Comparison of ENCODE assay signal across 8 cellular contexts in genomic region chr10:12349628-12350166, GRCh38. TPM values are rescaled to one million over a fixed set of nuclear protein-coding genes. Genes with fewer than 3 reads are reported as not detected.
DNase-seq lines count a peak whose midpoint lies in the region; ATAC-seq, FAIRE-seq and TF ChIP-seq lines count a peak whose summit lies in the region.

No MANE protein-coding gene starts in this region.

- intact Hi-C loops in CD8-positive, alpha-beta T cell (cut with DNase I, micrococcal nuclease) = loop anchor here (1.0 to 10.0 kb wide), 16 partner anchors 48 to 1172 kb away; partner anchors contain the start of genes CDC123 (in 2 of the 2), NUDT5 (in 2 of the 2), UPF2 (in 2 of the 2) and DHTKD1 (in 1 of the 2)
- intact Hi-C loops in endothelial cell of umbilical vein (cut with micrococcal nuclease) = loop anchor here (5.0 kb wide), 2 partner anchors 87 to 748 kb away; no protein-coding TSS in a partner anchor
- intact Hi-C loops in pancreas (cut with DNase I) = loop anchor here in 1 of 3 donors (5.0 to 10.0 kb wide), 2 partner anchors 82 to 135 kb away; no protein-coding TSS in a partner anchor

- no peaks in the 10 kb centered on the region for H3K9me3 ChIP-seq in CD8-positive, alpha-beta T cell (ENCODE audit: low read length)
- H3K9me3 ChIP-seq in MG63 (no peaks in the 10 kb centered on the region), endothelial cell of umbilical vein (replicated peaks; ENCODE audit: control insufficient read depth, insufficient read depth, low read length) (no peaks in the 10 kb centered on the region), pancreas (no peaks in the 10 kb centered on the region)

- WGBS in pancreas, 2 donors = 0 to 1% methylated on average over 41 to 73 of the region's 73 CpGs

- TF ChIP-seq CTCF in CD8-positive, alpha-beta T cell (IDR thresholded peaks at IDR 0.05) = no peak
- TF ChIP-seq CTCF in endothelial cell of umbilical vein (IDR thresholded peaks at IDR 0.05; ENCODE audit: extremely low read depth in 1 of 2, insufficient read depth in 1 of 2, low read depth in 1 of 2, low read length in 2 of 2) (no peak), pancreas (IDR thresholded peaks at IDR 0.05) (no peak)

- H2AFZ ChIP-seq in endothelial cell of umbilical vein (ENCODE audit: low read depth, low read length) = peak overlapping the region; percentile 2

- H3K36me3 Mint-ChIP-seq in CD8-positive, alpha-beta T cell = peaks cover 10% of the 10 kb centered on the region

- peaks cover 42% of the 10 kb centered on the region for H3K4me1 Mint-ChIP-seq in CD8-positive, alpha-beta T cell (ENCODE audit: low read depth)

- H3K4me3 Mint-ChIP-seq in CD8-positive, alpha-beta T cell = peak overlapping the region; percentile 98

- POLR2A ChIA-PET in CD8-positive, alpha-beta T cell (lab: Charles Lee) = interaction anchor here (0.6 to 2.9 kb wide), 6 partner anchors 10 to 306 kb away, joined by 3 to 14 read pairs (median 8); partner anchors contain the start of genes CDC123 and NUDT5
- POLR2A ChIA-PET in endothelial cell of umbilical vein (lab: Charles Lee) = no interaction called here

- H3K4me2 ChIP-seq in endothelial cell of umbilical vein (ENCODE audit: insufficient read depth, low read length) = peak overlapping the region; percentile 54

- H4K20me1 ChIP-seq in endothelial cell of umbilical vein (replicated peaks; ENCODE audit: control insufficient read depth, extremely low read depth, insufficient read depth, low read length) = no peaks in the 10 kb centered on the region

- no peaks in the 10 kb centered on the region for H3K36me3 ChIP-seq in CD8-positive, alpha-beta T cell (ENCODE audit: insufficient read depth, low read length)
- H3K36me3 ChIP-seq in MG63 (no peaks in the 10 kb centered on the region; the same call in 1 of the 2 replicates), endothelial cell of umbilical vein (ENCODE audit: control insufficient read depth in 2 of 2, extremely low read depth in 1 of 2, insufficient read depth in 2 of 2, low read length in 2 of 2) (no peaks in the 10 kb centered on the region), pancreas (no peaks in the 10 kb centered on the region)

- peak overlapping the region; percentile 77 for H3K27ac ChIP-seq in CD8-positive, alpha-beta T cell (ENCODE audit: low read depth, low read length)
- H3K27ac ChIP-seq in endothelial cell of umbilical vein (ENCODE audit: insufficient read depth, low read depth, low read length) (no peak overlapping the region), pancreas (peak overlapping the region; percentile 85 to 89 (median 86))

- BruUV-seq in endothelial cell of umbilical vein (replicated peaks; lab: Mats Ljungman, UMichigan) = no TSS peak

- no peaks in the 10 kb centered on the region for H3K79me2 ChIP-seq in endothelial cell of umbilical vein (ENCODE audit: control insufficient read depth, insufficient read depth, low read length)

- FAIRE-seq in endothelial cell of umbilical vein (lab: Jason Lieb, UNC) = peak; percentile 42
- FAIRE-seq in pancreas (lab: Jason Lieb, UNC) = no peak

- CTCF ChIA-PET in CD8-positive, alpha-beta T cell (lab: Charles Lee) = interaction anchor here (1.6 to 2.0 kb wide), 2 partner anchors 85 to 100 kb away, joined by 4 to 5 read pairs; no protein-coding TSS in a partner anchor
- CTCF ChIA-PET in endothelial cell of umbilical vein (lab: Charles Lee) = interaction anchor here (0.9 to 2.1 kb wide), 3 partner anchors 307 to 725 kb away, joined by 3 to 10 read pairs (median 5); no protein-coding TSS in a partner anchor

- ATAC-seq in CD8-positive, alpha-beta T cell = no peak
- peak; percentile 40 for ATAC-seq in GM21526 (IDR thresholded peaks at IDR 0.05; ENCODE audit: low FRiP score, unreplicated experiment)
- ATAC-seq in pancreas = no peak
- no peak for ATAC-seq in GM21529 (IDR thresholded peaks at IDR 0.05; ENCODE audit: unreplicated experiment)

- peak in 1 of 7 experiments; percentile 33 for DNase-seq in CD8-positive, alpha-beta T cell
- DNase-seq in MG63 = peak; percentile 9
- DNase-seq in endothelial cell of umbilical vein (ENCODE audit: low read depth, low spot score) = no peak
- peak in 3 of 6 donors; percentile 53 to 66 (median 55) for DNase-seq in pancreas
- no peak for DNase-seq in 8988T
- no peak for DNase-seq in activated CD8-positive, alpha-beta memory T cell treated with anti-CD3 and anti-CD28 coated beads for 24 hours

- no peak for TF ChIP-seq POLR2A in endothelial cell of umbilical vein (IDR thresholded peaks at IDR 0.05; ENCODE audit: low read depth, low read length)

- dilution Hi-C loops in endothelial cell of umbilical vein (cut with MboI; ENCODE audit: extremely low pct_ligation_motif_present, low sequenced_read_pairs) = no loop called here

- H3K27me3 Mint-ChIP-seq in CD8-positive, alpha-beta T cell (ENCODE audit: low read depth) = no peaks in the 10 kb centered on the region

- no peaks in the 10 kb centered on the region for H3K9me1 ChIP-seq in endothelial cell of umbilical vein (replicated peaks; ENCODE audit: control insufficient read depth, extremely low read depth, insufficient read depth, low read length)

- no peak overlapping the region for H3K9ac ChIP-seq in endothelial cell of umbilical vein (replicated peaks; ENCODE audit: extremely low read depth, insufficient read depth, low read length)

- H3K9me3 Mint-ChIP-seq in CD8-positive, alpha-beta T cell = no peaks in the 10 kb centered on the region

- H3K27me3 ChIP-seq in CD8-positive, alpha-beta T cell (ENCODE audit: insufficient read depth, low read length) = no peaks in the 10 kb centered on the region
- H3K27me3 ChIP-seq in MG63 (no peaks in the 10 kb centered on the region), endothelial cell of umbilical vein (ENCODE audit: control insufficient read depth in 2 of 2, insufficient read depth in 2 of 2, low read length in 2 of 2) (peaks cover 13 to 14% of the 10 kb centered on the region in 2 experiments), pancreas (no peaks in the 10 kb centered on the region)

- peak overlapping the region; percentile 84 for H3K4me3 ChIP-seq in CD8-positive, alpha-beta T cell (ENCODE audit: low read depth, low read length)
- peak overlapping the region; percentile 71 for H3K4me3 ChIP-seq in MG63
- H3K4me3 ChIP-seq in endothelial cell of umbilical vein (replicated peaks in 1 of 3; ENCODE audit: insufficient read depth in 1 of 3, low read depth in 1 of 3, low read length in 3 of 3) = peak overlapping the region; percentile 19 to 62 (median 25)
- H3K4me3 ChIP-seq in pancreas = peak overlapping the region; percentile 69 to 95 (median 84)

- H3K4me1 ChIP-seq in CD8-positive, alpha-beta T cell (ENCODE audit: insufficient read depth, low read length) = peaks cover 23% of the 10 kb centered on the region
- H3K4me1 ChIP-seq in endothelial cell of umbilical vein (ENCODE audit: control insufficient read depth, extremely low read depth, insufficient read depth, low read length) (peaks cover 6% of the 10 kb centered on the region), pancreas (peaks cover 19 to 26% (median 25%) of the 10 kb centered on the region in 3 donors)

- peak overlapping the region; percentile 98 for H3K27ac Mint-ChIP-seq in CD8-positive, alpha-beta T cell

TF ChIP-seq in endothelial cell of umbilical vein, 7 proteins besides CTCF, POLR2A, EP300 and RAD21:
- TF ChIP-seq GATA2 (IDR thresholded peaks at IDR 0.05; ENCODE audit: insufficient read depth, insufficient read length, low read depth, low read length) (no peak), MYC (IDR thresholded peaks at IDR 0.05; ENCODE audit: low read depth, low read length) (no peak), EZH2 (IDR thresholded peaks at IDR 0.05; ENCODE audit: borderline replicate concordance, low read depth, low read length, severe bottlenecking) (no peak), POLR2AphosphoS5 (IDR thresholded peaks at IDR 0.05; ENCODE audit: insufficient read depth, low read depth, low read length) (no peak), JUN (IDR thresholded peaks at IDR 0.05; ENCODE audit: borderline replicate concordance, insufficient read depth, insufficient read length, low read depth) (no peak), FOS (IDR thresholded peaks at IDR 0.05; ENCODE audit: borderline replicate concordance, insufficient read depth, low read length) (no peak)
- TF ChIP-seq, protein P1, sequence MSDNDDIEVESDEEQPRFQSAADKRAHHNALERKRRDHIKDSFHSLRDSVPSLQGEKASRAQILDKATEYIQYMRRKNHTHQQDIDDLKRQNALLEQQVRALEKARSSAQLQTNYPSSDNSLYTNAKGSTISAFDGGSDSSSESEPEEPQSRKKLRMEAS (IDR thresholded peaks at IDR 0.05; ENCODE audit: insufficient read depth, insufficient read length) = no peak

RNA-seq across cellular contexts. Expression of gene CAMK1D, which starts 0.3 kb away (rescaled TPM):
- total RNA-seq in CD8-positive, alpha-beta T cell = 10 to 100 TPM; 24.6 to 25.7 TPM
- 6.8 and 13.2 TPM in 2 replicates for total RNA-seq in MG63 (2014; rRNA removed; shearing (Covaris generic); ENCODE audit: low replicate concordance)
- 1.1 and 4.2 TPM in 2 replicates for total RNA-seq in endothelial cell of umbilical vein
- polyA plus RNA-seq in endothelial cell of umbilical vein = 0.37 and 0.48 TPM in 2 replicates
- 0.50 and 0.51 TPM in 2 replicates for polyA plus RNA-seq in endothelial cell of umbilical vein (2011; cell fraction: cytosol; rRNA removed)
- polyA plus RNA-seq in endothelial cell of umbilical vein (2011; cell fraction: nucleus; rRNA removed) = 1.0 and 1.1 TPM in 2 replicates
- polyA plus RNA-seq in endothelial cell of umbilical vein (2012) = 0.55 and 0.59 TPM in 2 replicates
- 0.36 and 0.39 TPM in 2 replicates for polyA minus RNA-seq in endothelial cell of umbilical vein
- 5.2 TPM for polyA minus RNA-seq in endothelial cell of umbilical vein (2011; cell fraction: cytosol; rRNA and poly(A)+ RNA removed)
- polyA minus RNA-seq in endothelial cell of umbilical vein (2011; cell fraction: nucleus; rRNA and poly(A)+ RNA removed) = 0.77 and 1.2 TPM in 2 replicates
- 10 to 100 TPM; 20.2 to 30.1 (median 24.2) TPM for total RNA-seq in pancreas
- polyA plus RNA-seq in pancreas = 1 to 10 TPM; 2.9 to 6.3 TPM

Comparison
In these comparisons a context has a peak if more than half of its experiments do, and no peak if none do; other contexts are left out.
1. H3K4me3 ChIP-seq: peak in every context shown above with its lines; median percentile 84 in pancreas; 84 in CD8-positive, alpha-beta T cell; 71 in MG63; 25 in endothelial cell of umbilical vein.